Comparison of ENCODE assay signal across 11 cellular contexts in genomic region chr17:74214642-74215331, GRCh38. TPM values are rescaled to one million over a fixed set of nuclear protein-coding genes. Genes with fewer than 3 reads are reported as not detected.
DNase-seq lines count a peak whose midpoint lies in the region; ATAC-seq and TF ChIP-seq lines count a peak whose summit lies in the region.
"Had no signal": no experiment of that assay in that cellular context is flagged by ENCODE, and none has a peak within 500 bp of the region (broad histone marks: within the 10 kb centered on the region; RNA-seq: fewer than 3 reads in every experiment).

No MANE protein-coding gene starts in this region.

- H3K9me3 ChIP-seq in CD4-positive, CD25-positive, alpha-beta regulatory T cell (ENCODE audit: control insufficient read depth in 2 of 2, low read length in 2 of 2), result no peaks in the 10 kb centered on the region
- no peaks in the 10 kb centered on the region for H3K9me3 ChIP-seq in HUES64 (ENCODE audit: insufficient read depth, low read depth, low read length)

- H3K36me3 Mint-ChIP-seq in CD4-positive, CD25-positive, alpha-beta regulatory T cell, result peaks cover 19% of the 10 kb centered on the region
- H3K36me3 Mint-ChIP-seq in nephron (ENCODE audit: low read depth), result peaks cover 10% of the 10 kb centered on the region

- no peaks in the 10 kb centered on the region for H3K27me3 Mint-ChIP-seq in CD4-positive, CD25-positive, alpha-beta regulatory T cell
- peaks cover 13% of the 10 kb centered on the region for H3K27me3 Mint-ChIP-seq in nephron (ENCODE audit: low read depth)

- no peaks in the 10 kb centered on the region for H3K27me3 ChIP-seq in CD4-positive, CD25-positive, alpha-beta regulatory T cell (ENCODE audit: control insufficient read depth, insufficient read depth, low read length)
- H3K27me3 ChIP-seq in HUES64 (ENCODE audit: insufficient read depth, low read length), result peaks cover 36% of the 10 kb centered on the region

- WGBS in HUES64, result 81% methylated on average over 11 of the region's 13 CpGs

- H3K27ac ChIP-seq in CD4-positive, CD25-positive, alpha-beta regulatory T cell (ENCODE audit: insufficient read depth, low read length, poor library complexity, severe bottlenecking), result no peak overlapping the region
- H3K27ac ChIP-seq in HUES64 (ENCODE audit: low read depth, low read length) (no peak overlapping the region), cingulate gyrus (ENCODE audit: low read depth, low read length) (peak overlapping the region; percentile 70)

- H3K9ac ChIP-seq in HUES64 (ENCODE audit: low read depth, low read length), result no peak overlapping the region

- H3K9me3 Mint-ChIP-seq in CD4-positive, CD25-positive, alpha-beta regulatory T cell, result no peaks in the 10 kb centered on the region
- no peaks in the 10 kb centered on the region for H3K9me3 Mint-ChIP-seq in nephron

- peak overlapping the region in 2 of 3 donors; percentile 32 to 46 for H3K27ac Mint-ChIP-seq in CD4-positive, CD25-positive, alpha-beta regulatory T cell
- peak overlapping the region in 2 of 3 experiments; percentile 51 to 75 for H3K27ac Mint-ChIP-seq in nephron

- TF ChIP-seq CTCF in nephron (IDR thresholded peaks at IDR 0.05; ENCODE audit: unreplicated experiment in 3 of 3), result no peak

- H3K4me1 Mint-ChIP-seq in CD4-positive, CD25-positive, alpha-beta regulatory T cell, result peaks cover 6 to 65% (median 22%) of the 10 kb centered on the region in 4 donors
- peaks cover 68% of the 10 kb centered on the region for H3K4me1 Mint-ChIP-seq in nephron

- H3K4me3 Mint-ChIP-seq in CD4-positive, CD25-positive, alpha-beta regulatory T cell, result peak overlapping the region; percentile 88 to 95 (median 91)
- peak overlapping the region; percentile 82 to 88 (median 87) for H3K4me3 Mint-ChIP-seq in nephron

- H3K4me3 ChIP-seq in CD4-positive, CD25-positive, alpha-beta regulatory T cell (ENCODE audit: low read depth, low read length), result peak overlapping the region; percentile 74
- 0 out of 2 replicates have a peak overlapping the region, but pooled peaks have one; percentile 49 for H3K4me3 ChIP-seq in HUES64 (ENCODE audit: low read length)

- H3K36me3 ChIP-seq in CD4-positive, CD25-positive, alpha-beta regulatory T cell (ENCODE audit: control insufficient read depth, insufficient read depth, low read length), result peaks cover 7% of the 10 kb centered on the region
- peaks cover 9% of the 10 kb centered on the region for H3K36me3 ChIP-seq in HUES64 (ENCODE audit: insufficient read depth, low read length)

- no peak for ATAC-seq in CD4-positive, CD25-positive, alpha-beta regulatory T cell (ENCODE audit: low read depth in 2 of 2)
- no peak for ATAC-seq in HG03571 (IDR thresholded peaks at IDR 0.05; ENCODE audit: unreplicated experiment)

- no peak for DNase-seq in CD4-positive, CD25-positive, alpha-beta regulatory T cell
- DNase-seq in effector CD4-positive, alpha-beta T cell, result no peak
- no peak for DNase-seq in stimulated activated CD4-positive, alpha-beta T cell treated with anti-CD3 and anti-CD28 coated beads, Interleukin-15, amount 100 ng/mL, for 24 hours
- DNase-seq in HUDEP-2 (lab: John Stamatoyannopoulos, UW; ENCODE audit: unreplicated experiment in 76 of 76), result no peak
- DNase-seq: NCI-H524 treated with DMSO at 0.1 percent for 48 hours had no signal

- H3K4me1 ChIP-seq in CD4-positive, CD25-positive, alpha-beta regulatory T cell (ENCODE audit: control insufficient read depth, insufficient read depth, low read length, poor library complexity, severe bottlenecking), result peaks cover 52% of the 10 kb centered on the region
- H3K4me1 ChIP-seq in HUES64 (ENCODE audit: insufficient read depth, low read length), result peaks cover 24% of the 10 kb centered on the region

RNA-seq across cellular contexts. Expression of gene TTYH2, which starts 1.4 kb away (rescaled TPM):
- total RNA-seq in CD4-positive, CD25-positive, alpha-beta regulatory T cell, result 23.3 TPM
- 10 to 100 TPM in 2 of 4 donors, 1 to 10 TPM in 2; 6.7 to 13.8 (median 9.9) TPM for polyA plus RNA-seq in CD4-positive, CD25-positive, alpha-beta regulatory T cell
- 2.5 TPM for polyA plus RNA-seq in HUES64 (2013, experiment 1 of 2)
- 4.6 TPM for polyA plus RNA-seq in HUES64 (2013, experiment 2 of 2)

RNA-seq across cellular contexts. Expression of gene RPL38, which starts 11.3 kb away (rescaled TPM):
- 1,316 TPM for total RNA-seq in CD4-positive, CD25-positive, alpha-beta regulatory T cell
- polyA plus RNA-seq in CD4-positive, CD25-positive, alpha-beta regulatory T cell, result 1,000 to 10,000 TPM; 1,826 to 2,253 (median 2,137) TPM
- 1,858 TPM for polyA plus RNA-seq in HUES64 (2013, experiment 1 of 2)
- 1,964 TPM for polyA plus RNA-seq in HUES64 (2013, experiment 2 of 2)

RNA-seq across cellular contexts. Expression of gene DNAI2, which starts 59.2 kb away (rescaled TPM):
- total RNA-seq in CD4-positive, CD25-positive, alpha-beta regulatory T cell, result 1.5 TPM
- polyA plus RNA-seq in CD4-positive, CD25-positive, alpha-beta regulatory T cell, result under 1 TPM in 2 of 4 donors, not detected in 2; 0.10 to 0.23 TPM
- polyA plus RNA-seq in HUES64 (2013, experiment 1 of 2), result not detected
- 0.13 TPM for polyA plus RNA-seq in HUES64 (2013, experiment 2 of 2)
- total RNA-seq: HT1080, posterior vena cava had no signal
